ENCODE assay signal across 19 cellular contexts in genomic region chr10:119540038-119540437, GRCh38. TPM values are rescaled to one million over a fixed set of nuclear protein-coding genes. Genes with fewer than 3 reads are reported as not detected.
A peak's percentile ranks its signal among the peaks of the same experiment; 100 is the strongest.
DNase-seq lines count a peak whose midpoint lies in the region; ATAC-seq and TF ChIP-seq lines count a peak whose summit lies in the region.
"Had no signal": no experiment of that assay in that cellular context is flagged by ENCODE, and none has a peak within 500 bp of the region (broad histone marks: within the 10 kb centered on the region; RNA-seq: fewer than 3 reads in every experiment).

No MANE protein-coding gene starts in this region.

- WGBS in heart right ventricle, 2 donors: 95 to 98% methylated on average over 4 of the region's 4 CpGs

- peaks cover 15% of the 10 kb centered on the region for H4K20me1 ChIP-seq in DOHH2 (ENCODE audit: control insufficient read depth, insufficient read depth, low read depth, low read length)

- intact Hi-C loops in activated CD8-positive, alpha-beta T cell treated with anti-CD3 and anti-CD28 coated beads for 36 hours (cut with micrococcal nuclease): no loop called here
- intact Hi-C loops in naive thymus-derived CD4-positive, alpha-beta T cell (cut with micrococcal nuclease): loop anchor here (5.0 kb wide), 3 partner anchors 187 to 408 kb away; partner anchors contain the start of genes MCMBP (in 2 of the 2) and INPP5F (in 1 of the 2)
- intact Hi-C loops in heart right ventricle (cut with DNase I): loop anchor here in 2 of 10 donors (5.0 kb wide), 2 partner anchors 343 to 453 kb away; no protein-coding TSS in a partner anchor

- no peak for TF ChIP-seq POLR2A in GM18505 (IDR thresholded peaks at IDR 0.05; ENCODE audit: borderline replicate concordance, extremely low read depth, insufficient read depth, insufficient read length)

- CTCF ChIA-PET in activated CD8-positive, alpha-beta T cell treated with anti-CD3 and anti-CD28 coated beads for 36 hours (lab: Charles Lee): interaction anchor here (1.0 to 7.7 kb wide), 5 partner anchors 10 to 334 kb away, joined by 3 to 38 read pairs (median 5); no protein-coding TSS in a partner anchor
- CTCF ChIA-PET in naive thymus-derived CD4-positive, alpha-beta T cell (lab: Charles Lee): interaction anchor here (0.6 to 2.8 kb wide), 12 partner anchors 11 to 384 kb away, joined by 3 to 12 read pairs (median 3); partner anchors contain the start of gene GRK5

- H3K27me3 Mint-ChIP-seq in T-helper 1 cell treated with Interleukin-12 subunit alpha and Interleukin-12 subunit beta and Interleukin-4 antibody, amounts not matched to agents 30 μg/mL and 1 μg/mL, for 36 hours (ENCODE audit: low read depth): no peaks in the 10 kb centered on the region
- H3K27me3 Mint-ChIP-seq in activated CD8-positive, alpha-beta T cell treated with anti-CD3 and anti-CD28 coated beads for 36 hours: no peaks in the 10 kb centered on the region
- no peaks in the 10 kb centered on the region for H3K27me3 Mint-ChIP-seq in naive thymus-derived CD4-positive, alpha-beta T cell

- H3K4me1 Mint-ChIP-seq in T-helper 1 cell treated with Interleukin-12 subunit alpha and Interleukin-12 subunit beta and Interleukin-4 antibody, amounts not matched to agents 30 μg/mL and 1 μg/mL, for 36 hours (ENCODE audit: low read depth): peaks cover 66% of the 10 kb centered on the region
- peaks cover 66% of the 10 kb centered on the region for H3K4me1 Mint-ChIP-seq in activated CD8-positive, alpha-beta T cell treated with anti-CD3 and anti-CD28 coated beads for 36 hours (ENCODE audit: low read depth)
- H3K4me1 Mint-ChIP-seq in naive thymus-derived CD4-positive, alpha-beta T cell: peaks cover 43 to 66% (median 60%) of the 10 kb centered on the region in 7 donors

- no peaks in the 10 kb centered on the region for H3K27me3 ChIP-seq in DOHH2 (ENCODE audit: control insufficient read depth, low read length)
- H3K27me3 ChIP-seq in naive thymus-derived CD4-positive, alpha-beta T cell (ENCODE audit: control insufficient read depth in 2 of 2, insufficient read depth in 2 of 2, low read length in 2 of 2): no peaks in the 10 kb centered on the region
- peaks cover 0 to 43% (median 27%) of the 10 kb centered on the region in 7 donors for H3K27me3 ChIP-seq in heart right ventricle
- H3K27me3 ChIP-seq: gastroesophageal sphincter, tibial nerve had no signal

- H3K4me2 ChIP-seq in DOHH2 (ENCODE audit: low read length): peak overlapping the region; percentile 77
- H3K4me2 ChIP-seq: GM23338 had no signal

- ATAC-seq in activated CD8-positive, alpha-beta T cell treated with anti-CD3 and anti-CD28 coated beads for 36 hours: no peak
- ATAC-seq in naive thymus-derived CD4-positive, alpha-beta T cell: no peak
- ATAC-seq in GM18505 (IDR thresholded peaks at IDR 0.05; ENCODE audit: unreplicated experiment) (no peak), heart right ventricle (no peak)
- ATAC-seq: gastroesophageal sphincter, GM23338, left lung, Right ventricle myocardium inferior had no signal

- no peaks in the 10 kb centered on the region for H3K9me3 Mint-ChIP-seq in T-helper 1 cell treated with Interleukin-12 subunit alpha and Interleukin-12 subunit beta and Interleukin-4 antibody, amounts not matched to agents 30 μg/mL and 1 μg/mL, for 36 hours
- H3K9me3 Mint-ChIP-seq in activated CD8-positive, alpha-beta T cell treated with anti-CD3 and anti-CD28 coated beads for 36 hours: no peaks in the 10 kb centered on the region
- H3K9me3 Mint-ChIP-seq in naive thymus-derived CD4-positive, alpha-beta T cell: no peaks in the 10 kb centered on the region
- H3K9me3 Mint-ChIP-seq: GM23338 had no signal

- H3F3A ChIP-seq in DOHH2 (ENCODE audit: control insufficient read depth, insufficient read depth): 0 out of 2 replicates have a peak, but pooled peaks cover 3% of the 10 kb centered on the region

- peaks cover 47% of the 10 kb centered on the region for H3K4me1 ChIP-seq in DOHH2 (ENCODE audit: control insufficient read depth, low read length)
- H3K4me1 ChIP-seq in naive thymus-derived CD4-positive, alpha-beta T cell (ENCODE audit: control insufficient read depth in 2 of 2, insufficient read depth in 2 of 2, low read length in 2 of 2): peaks cover 27 to 46% of the 10 kb centered on the region in 2 donors
- peaks cover 0 to 70% (median 16%) of the 10 kb centered on the region in 9 donors for H3K4me1 ChIP-seq in heart right ventricle

- H3K79me2 ChIP-seq in DOHH2 (ENCODE audit: control insufficient read depth, low read length): peaks cover 71% of the 10 kb centered on the region

- DNase-seq in T-helper 1 cell (no peak), heart right ventricle (no peak), HK-2 (ENCODE audit: unreplicated experiment) (no peak)
- DNase-seq in activated CD8-positive, alpha-beta T cell treated with anti-CD3 and anti-CD28 coated beads for 36 hours: no peak
- DNase-seq in naive thymus-derived CD4-positive, alpha-beta T cell: no peak
- DNase-seq: 8988T; dermis blood vessel endothelial cell; left lung; NCI-H226; stimulated activated CD4-positive, alpha-beta T cell treated with anti-CD3 and anti-CD28 coated beads, Interleukin-4, amount 100 ng/mL, for 24 hours; T-helper 9 cell had no signal

- TF ChIP-seq CTCF in DOHH2 (IDR thresholded peaks at IDR 0.05; ENCODE audit: low read depth, low read length, poor library complexity, severe bottlenecking): no peak
- TF ChIP-seq CTCF in activated CD8-positive, alpha-beta T cell treated with anti-CD3 and anti-CD28 coated beads for 36 hours (IDR thresholded peaks at IDR 0.05): no peak
- no peak for TF ChIP-seq CTCF in heart right ventricle (IDR thresholded peaks at IDR 0.05)

- H3K9me3 ChIP-seq in DOHH2 (ENCODE audit: control insufficient read depth, insufficient read depth, low read length) (no peaks in the 10 kb centered on the region), heart right ventricle (no peaks in the 10 kb centered on the region)
- no peaks in the 10 kb centered on the region for H3K9me3 ChIP-seq in naive thymus-derived CD4-positive, alpha-beta T cell (ENCODE audit: control insufficient read depth in 2 of 3, low read length in 3 of 3)
- H3K9me3 ChIP-seq: gastroesophageal sphincter, left lung, tibial nerve had no signal

- POLR2A ChIA-PET in activated CD8-positive, alpha-beta T cell treated with anti-CD3 and anti-CD28 coated beads for 36 hours (lab: Charles Lee): interaction anchor here (0.7 to 6.2 kb wide), 4 partner anchors 23 to 408 kb away, joined by 3 to 58 read pairs (median 18); no protein-coding TSS in a partner anchor
- POLR2A ChIA-PET in naive thymus-derived CD4-positive, alpha-beta T cell (lab: Charles Lee): interaction anchor here (0.6 to 12.7 kb wide), 8 partner anchors 13 to 334 kb away, joined by 3 to 169 read pairs (median 23); partner anchors contain the start of gene GRK5

- H3K36me3 ChIP-seq in DOHH2 (ENCODE audit: control insufficient read depth, low read length) (no peaks in the 10 kb centered on the region), heart right ventricle (no peaks in the 10 kb centered on the region)
- peaks cover 0 to 7% (median 0%) of the 10 kb centered on the region in 3 experiments for H3K36me3 ChIP-seq in naive thymus-derived CD4-positive, alpha-beta T cell (ENCODE audit: control insufficient read depth in 2 of 3, insufficient read depth in 3 of 3, low read length in 3 of 3)
- H3K36me3 ChIP-seq: gastroesophageal sphincter, left lung, tibial nerve had no signal

- peaks cover 18% of the 10 kb centered on the region for H3K36me3 Mint-ChIP-seq in T-helper 1 cell treated with Interleukin-12 subunit alpha and Interleukin-12 subunit beta and Interleukin-4 antibody, amounts not matched to agents 30 μg/mL and 1 μg/mL, for 36 hours (ENCODE audit: low read depth)
- peaks cover 53% of the 10 kb centered on the region for H3K36me3 Mint-ChIP-seq in activated CD8-positive, alpha-beta T cell treated with anti-CD3 and anti-CD28 coated beads for 36 hours (ENCODE audit: low read depth)
- H3K36me3 Mint-ChIP-seq in naive thymus-derived CD4-positive, alpha-beta T cell: peaks cover 0 to 18% (median 5%) of the 10 kb centered on the region in 5 donors
- H3K36me3 Mint-ChIP-seq: brain had no signal

- no peaks in the 10 kb centered on the region for H3K9me2 ChIP-seq in DOHH2 (replicated peaks; ENCODE audit: control insufficient read depth, low read length)

- peak overlapping the region; percentile 82 for H3K4me3 Mint-ChIP-seq in T-helper 1 cell treated with Interleukin-12 subunit alpha and Interleukin-12 subunit beta and Interleukin-4 antibody, amounts not matched to agents 30 μg/mL and 1 μg/mL, for 36 hours
- peak overlapping the region; percentile 71 for H3K4me3 Mint-ChIP-seq in activated CD8-positive, alpha-beta T cell treated with anti-CD3 and anti-CD28 coated beads for 36 hours
- H3K4me3 Mint-ChIP-seq in naive thymus-derived CD4-positive, alpha-beta T cell: peak overlapping the region; percentile 84 to 96 (median 90)
- H3K4me3 Mint-ChIP-seq: GM23338 had no signal

- H3K27ac ChIP-seq in DOHH2 (ENCODE audit: low read depth, low read length): no peak overlapping the region
- peak overlapping the region; percentile 89 for H3K27ac ChIP-seq in naive thymus-derived CD4-positive, alpha-beta T cell (ENCODE audit: low read depth, low read length)
- H3K27ac ChIP-seq in heart right ventricle: no peak overlapping the region
- H3K27ac ChIP-seq: left lung had no signal

- peak overlapping the region; percentile 79 for H3K27ac Mint-ChIP-seq in T-helper 1 cell treated with Interleukin-12 subunit alpha and Interleukin-12 subunit beta and Interleukin-4 antibody, amounts not matched to agents 30 μg/mL and 1 μg/mL, for 36 hours
- H3K27ac Mint-ChIP-seq in activated CD8-positive, alpha-beta T cell treated with anti-CD3 and anti-CD28 coated beads for 36 hours: peak overlapping the region; percentile 75
- peak overlapping the region; percentile 83 to 98 (median 90) for H3K27ac Mint-ChIP-seq in naive thymus-derived CD4-positive, alpha-beta T cell
- H3K27ac Mint-ChIP-seq: brain, GM23338 had no signal

- H3K4me3 ChIP-seq in DOHH2 (ENCODE audit: low read length) (no peak overlapping the region), heart right ventricle (no peak overlapping the region)
- H3K4me3 ChIP-seq in naive thymus-derived CD4-positive, alpha-beta T cell (ENCODE audit: low read length): peak overlapping the region; percentile 96
- H3K4me3 ChIP-seq: gastroesophageal sphincter, GM23338, tibial nerve had no signal

RNA-seq across cellular contexts. Expression of gene RGS10, which starts 2.5 kb away (rescaled TPM):
- 100 to 1,000 TPM; 207 to 220 TPM for total RNA-seq in activated CD8-positive, alpha-beta T cell treated with anti-CD3 and anti-CD28 coated beads for 36 hours
- total RNA-seq in naive thymus-derived CD4-positive, alpha-beta T cell: 100 to 1,000 TPM in 4 of 5 experiments, 10 to 100 TPM in 1; 89.5 to 206 (median 149) TPM
- 100 to 1,000 TPM; 407 to 462 TPM for polyA plus RNA-seq in naive thymus-derived CD4-positive, alpha-beta T cell
- total RNA-seq in heart right ventricle: 10 to 100 TPM in 1 of 10 donors, 1 to 10 TPM in 9; 1.9 to 16.5 (median 3.6) TPM
- polyA plus RNA-seq in heart right ventricle: 1 to 10 TPM; 8.4 to 9.0 TPM

RNA-seq across cellular contexts. Expression of gene TIAL1, which starts 56.7 kb away (rescaled TPM):
- 100 to 1,000 TPM; 200 to 204 TPM for total RNA-seq in activated CD8-positive, alpha-beta T cell treated with anti-CD3 and anti-CD28 coated beads for 36 hours
- total RNA-seq in naive thymus-derived CD4-positive, alpha-beta T cell: 100 to 1,000 TPM; 166 to 228 (median 176) TPM
- 10 to 100 TPM; 10.5 to 13.6 TPM for polyA plus RNA-seq in naive thymus-derived CD4-positive, alpha-beta T cell
- 10 to 100 TPM; 65.3 to 94.6 (median 70.7) TPM for total RNA-seq in heart right ventricle
- 10 to 100 TPM; 35.9 to 40.7 TPM for polyA plus RNA-seq in heart right ventricle

Comparison
In these comparisons a context has a peak if more than half of its experiments do, and no peak if none do; other contexts are left out.
1. RNA of gene RGS10, which starts 2.5 kb away (total RNA-seq): 207 to 220 TPM in activated CD8-positive, alpha-beta T cell treated with anti-CD3 and anti-CD28 coated beads for 36 hours and 89.5 to 206 TPM in naive thymus-derived CD4-positive, alpha-beta T cell; 1.9 to 16.5 TPM in heart right ventricle; every median in the first group is over 4 times any median in the second.
2. Peak in every context shown above with its lines, with median percentiles within 50 percentile points of each other: H3K27ac Mint-ChIP-seq and H3K4me3 Mint-ChIP-seq.